Comparison of ENCODE assay signal across 8 cellular contexts in genomic region chr1:40185951-40186864, GRCh38. TPM values are rescaled to one million over a fixed set of nuclear protein-coding genes. Genes with fewer than 3 reads are reported as not detected.
DNase-seq lines count a peak whose midpoint lies in the region; ATAC-seq and TF ChIP-seq lines count a peak whose summit lies in the region.

No MANE protein-coding gene starts in this region.

- POLR2A ChIA-PET in CD4-positive, alpha-beta T cell (lab: Charles Lee), result interaction anchor here (1.0 kb wide), 1 partner anchor 199 kb away, joined by 3 read pairs; no protein-coding TSS in a partner anchor

- H3K9me3 ChIP-seq in CD4-positive, alpha-beta T cell (ENCODE audit: control insufficient read depth, low read length), result no peaks in the 10 kb centered on the region

- peak in 1 of 10 experiments; percentile 3 for DNase-seq in CD4-positive, alpha-beta T cell
- peak; percentile 47 for DNase-seq in activated CD8-positive, alpha-beta memory T cell treated with anti-CD3 and anti-CD28 coated beads, Interleukin-2, amount 50 U/mL, for 4 hours
- DNase-seq in naive B cell (no peak), cerebellar nuclear complex (lab: John Stamatoyannopoulos, UW) (no peak), NCI-H2171 (lab: John Stamatoyannopoulos, UW) (no peak)
- DNase-seq in effector CD8-positive, alpha-beta T cell (lab: John Stamatoyannopoulos, UW), result no peak

- peaks cover 34% of the 10 kb centered on the region for H3K36me3 Mint-ChIP-seq in CD4-positive, alpha-beta T cell (ENCODE audit: low read depth)
- H3K36me3 Mint-ChIP-seq in naive B cell, result peaks cover 0 to 12% of the 10 kb centered on the region in 2 donors

- no peak for TF ChIP-seq CTCF in CD4-positive, alpha-beta T cell (IDR thresholded peaks at IDR 0.05)

- CTCF ChIA-PET in CD4-positive, alpha-beta T cell (lab: Charles Lee), result interaction anchor here (0.8 to 0.9 kb wide), 2 partner anchors 93 to 153 kb away, joined by 3 read pairs; no protein-coding TSS in a partner anchor

- no peak overlapping the region for H3K4me3 Mint-ChIP-seq in CD4-positive, alpha-beta T cell
- peak overlapping the region in 2 of 8 donors; percentile 15 to 19 for H3K4me3 Mint-ChIP-seq in naive B cell

- no peaks in the 10 kb centered on the region for H3K27me3 ChIP-seq in CD4-positive, alpha-beta T cell (ENCODE audit: control insufficient read depth, insufficient read depth, low read length)

- no peaks in the 10 kb centered on the region for H3K27me3 Mint-ChIP-seq in CD4-positive, alpha-beta T cell
- H3K27me3 Mint-ChIP-seq in naive B cell, result no peaks in the 10 kb centered on the region

- H3K9me3 Mint-ChIP-seq in CD4-positive, alpha-beta T cell, result no peaks in the 10 kb centered on the region
- no peaks in the 10 kb centered on the region for H3K9me3 Mint-ChIP-seq in naive B cell

- peak overlapping the region; percentile 47 for H3K27ac Mint-ChIP-seq in CD4-positive, alpha-beta T cell
- peak overlapping the region; percentile 28 to 84 (median 64) for H3K27ac Mint-ChIP-seq in naive B cell

- H3K27ac ChIP-seq in CD4-positive, alpha-beta T cell (ENCODE audit: low read depth, low read length), result no peak overlapping the region

- intact Hi-C loops in CD4-positive, alpha-beta T cell (cut with DNase I, micrococcal nuclease), result no loop called here

- H3K4me1 Mint-ChIP-seq in CD4-positive, alpha-beta T cell (ENCODE audit: low read depth), result peaks cover 71% of the 10 kb centered on the region
- H3K4me1 Mint-ChIP-seq in naive B cell, result peaks cover 33 to 50% (median 44%) of the 10 kb centered on the region in 3 donors

- peak; percentile 66 for ATAC-seq in CD4-positive, alpha-beta T cell (ENCODE audit: poor library complexity)
- ATAC-seq in GM19468 (IDR thresholded peaks at IDR 0.05; ENCODE audit: extremely low read depth, unreplicated experiment) (peak; percentile 89), HG03469 (IDR thresholded peaks at IDR 0.05; ENCODE audit: unreplicated experiment) (peak; percentile 86), naive B cell (ENCODE audit: low read depth in 2 of 2) (peak; percentile 80 to 94)

RNA-seq across cellular contexts. Expression of gene RLF, which starts 25.0 kb away (rescaled TPM):
- 10 to 100 TPM; 42.7 to 44.8 TPM for total RNA-seq in CD4-positive, alpha-beta T cell
- polyA plus RNA-seq in naive B cell (ENCODE audit: low read depth in 6 of 6), result 10 to 100 TPM; 10.2 to 14.8 (median 12.4) TPM
